In genomic region chr1:226871047-226871365, GRCh38 we compare ENCODE assay signal across 8 cellular contexts. TPM values are rescaled to one million over a fixed set of nuclear protein-coding genes. Genes with fewer than 3 reads are reported as not detected.
DNase-seq lines count a peak whose midpoint lies in the region; ATAC-seq and TF ChIP-seq lines count a peak whose summit lies in the region.

No MANE protein-coding gene starts in this region.

- no peak for ATAC-seq in gastroesophageal sphincter
- ATAC-seq in GM19397 (IDR thresholded peaks at IDR 0.05; ENCODE audit: unreplicated experiment) = no peak

- H3K4me1 ChIP-seq in gastroesophageal sphincter (peaks cover 5 to 58% (median 9%) of the 10 kb centered on the region in 3 donors), sigmoid colon (peaks cover 0 to 21% (median 16%) of the 10 kb centered on the region in 4 donors)

- intact Hi-C loops in sigmoid colon (cut with DNase I) = loop anchor here (5.0 kb wide), 1 partner anchor 66 kb away; no protein-coding TSS in a partner anchor

- no peaks in the 10 kb centered on the region for H3K9me3 ChIP-seq in SK-N-MC (ENCODE audit: low read depth, low read length)
- no peaks in the 10 kb centered on the region for H3K9me3 ChIP-seq in gastroesophageal sphincter
- H3K9me3 ChIP-seq in sigmoid colon = no peaks in the 10 kb centered on the region

- no CpG with 5 or more reads among the region's 19 CpGs for WGBS in gastroesophageal sphincter (ENCODE audit: low coverage in 1 of 2), 2 donors
- 1 to 2% methylated on average over 19 of the region's 19 CpGs for WGBS in sigmoid colon, 2 donors

- no peaks in the 10 kb centered on the region for H3K27me3 ChIP-seq in gastroesophageal sphincter
- no peaks in the 10 kb centered on the region for H3K27me3 ChIP-seq in sigmoid colon

- no peak for TF ChIP-seq POLR2A in gastroesophageal sphincter (IDR thresholded peaks at IDR 0.05)
- TF ChIP-seq POLR2A in sigmoid colon (IDR thresholded peaks at IDR 0.05) = no peak

- no peak overlapping the region for H3K9ac ChIP-seq in SK-N-MC (ENCODE audit: insufficient read length)

- no peak for DNase-seq in SK-N-MC (ENCODE audit: low read depth, low spot score)
- DNase-seq in sigmoid colon = no peak
- DNase-seq in OCI-M1 (lab: John Stamatoyannopoulos, UW) = no peak
- DNase-seq in NOMO-1 treated with DMSO at 0.1 percent for 48 hours (lab: John Stamatoyannopoulos, UW; ENCODE audit: unreplicated experiment) = no peak
- DNase-seq in NCI-H2227 treated with DMSO at 0.1 percent for 48 hours (lab: John Stamatoyannopoulos, UW) = no peak

- TF ChIP-seq EP300 in gastroesophageal sphincter (IDR thresholded peaks at IDR 0.05) = no peak
- TF ChIP-seq EP300 in sigmoid colon (IDR thresholded peaks at IDR 0.05) = no peak

- TF ChIP-seq CTCF in GM12875 (IDR thresholded peaks at IDR 0.05; ENCODE audit: borderline replicate concordance, insufficient read depth, low read depth, low read length) = no peak
- TF ChIP-seq CTCF in gastroesophageal sphincter (IDR thresholded peaks at IDR 0.05) = no peak
- TF ChIP-seq CTCF in sigmoid colon (IDR thresholded peaks at IDR 0.05) = no peak

- H3K4me3 ChIP-seq in GM12875 (ENCODE audit: low read depth, low read length) (peak overlapping the region; percentile 85), SK-N-MC (peak overlapping the region; percentile 74), gastroesophageal sphincter (peak overlapping the region; percentile 58 to 94), sigmoid colon (peak overlapping the region; percentile 65 to 83 (median 75))

- no peak overlapping the region for H3K27ac ChIP-seq in SK-N-MC
- peak overlapping the region; percentile 11 to 90 (median 82) for H3K27ac ChIP-seq in gastroesophageal sphincter
- H3K27ac ChIP-seq in sigmoid colon = peak overlapping the region; percentile 82 to 86 (median 84)

- no peaks in the 10 kb centered on the region for H3K36me3 ChIP-seq in SK-N-MC (ENCODE audit: insufficient read depth, low read length)
- peaks cover 0 to 7% of the 10 kb centered on the region in 2 donors for H3K36me3 ChIP-seq in gastroesophageal sphincter
- peaks cover 0 to 4% (median 2%) of the 10 kb centered on the region in 4 donors for H3K36me3 ChIP-seq in sigmoid colon

RNA-seq across cellular contexts. Expression of gene PSEN2, which starts 0.6 kb away (rescaled TPM):
- total RNA-seq in gastroesophageal sphincter (10 to 100 TPM; 41.4 to 64.4 (median 42.5) TPM), sigmoid colon (10 to 100 TPM; 23.2 to 56.8 (median 32.8) TPM)
- 10 to 100 TPM in 2 of 3 donors, 1 to 10 TPM in 1; 4.4 to 16.9 (median 10.8) TPM for polyA plus RNA-seq in sigmoid colon
